In genomic region chr5:146345240-146345577, GRCh38 we compare ENCODE assay signal across 1 cellular context.
TF ChIP-seq lines count a peak whose summit lies in the region.

No MANE protein-coding gene starts in this region.

TF ChIP-seq in GM23338, 12 proteins besides CTCF, POLR2A, EP300 and RAD21 (continued from another document):
- no peak for TF ChIP-seq ZNF462 (CRISPR knock-in tag; IDR thresholded peaks at IDR 0.05)
- peak; percentile 97 for TF ChIP-seq EZH2 (IDR thresholded peaks at IDR 0.05; ENCODE audit: low read depth, unreplicated experiment)
- TF ChIP-seq JUNB (IDR thresholded peaks at IDR 0.05; ENCODE audit: unreplicated experiment), result no peak
